ENCODE assay signal across 30 cellular contexts in the genomic region with DNA sequence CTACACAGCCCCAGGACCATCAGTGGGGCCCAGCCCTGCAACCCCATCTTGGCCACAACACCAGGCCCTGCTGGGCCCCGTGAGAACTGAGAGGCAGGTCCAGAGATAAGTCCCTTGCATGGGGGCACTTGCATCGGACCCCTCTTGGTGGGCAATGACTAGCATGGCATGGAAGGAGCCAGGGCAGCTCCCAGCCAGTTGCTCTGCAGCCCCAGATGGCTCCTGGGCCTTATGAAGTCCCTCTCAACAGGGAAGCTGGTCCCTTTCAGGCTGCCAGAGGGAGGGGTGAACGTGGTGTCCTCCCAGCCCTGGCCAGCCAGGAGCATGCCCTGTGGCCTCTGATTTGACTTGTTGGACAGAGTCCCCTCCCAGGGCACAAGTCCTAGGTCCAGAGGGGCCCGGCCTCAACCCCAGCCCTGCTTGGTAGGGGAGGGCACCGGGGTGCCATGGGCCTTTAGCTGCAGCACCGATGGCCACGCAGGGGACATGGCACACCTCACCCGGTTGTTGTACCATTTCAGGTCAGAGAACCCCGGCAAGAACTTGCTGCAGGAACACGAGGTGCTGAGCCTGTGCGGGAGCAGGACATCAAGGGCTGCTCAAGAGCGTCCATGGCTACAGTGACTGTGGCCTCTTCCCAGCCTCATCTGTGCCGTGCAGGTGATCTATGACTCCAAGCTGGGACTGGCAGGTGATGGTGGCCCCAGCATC.
"Had no signal": no experiment of that assay in that cellular context is flagged by ENCODE, and none has a peak within 500 bp of the region (broad histone marks: within the 10 kb centered on the region; RNA-seq: fewer than 3 reads in every experiment).

No MANE protein-coding gene starts in this region.

- H3K4me1 ChIP-seq: left lung, lower lobe of right lung, prostate gland, suprapubic skin, tibial nerve had no signal

- H3K4me3 ChIP-seq: left lung, lower lobe of right lung, mucosa of descending colon, ovary, prostate gland, smooth muscle cell, suprapubic skin, tibial nerve had no signal

- H3K4me1 Mint-ChIP-seq: activated naive CD4-positive, alpha-beta T cell treated with anti-CD3 and anti-CD28 coated beads, Interleukin-2, amount 50 U/mL, for 24 hours; activated naive CD8-positive, alpha-beta T cell treated with anti-CD3 and anti-CD28 coated beads, Interleukin-2, amount 50 U/mL, for 24 hours had no signal

- DNase-seq: activated CD4-positive, alpha-beta T cell treated with anti-CD3 and anti-CD28 coated beads for 48 hours; activated CD4-positive, alpha-beta T cell treated with anti-CD3 and anti-CD28 coated beads, Interleukin-2, amount 50 U/mL, for 48 hours; activated CD8-positive, alpha-beta memory T cell treated with anti-CD3 and anti-CD28 coated beads for 24 hours; activated CD8-positive, alpha-beta memory T cell treated with anti-CD3 and anti-CD28 coated beads, Interleukin-2, amount 50 U/mL, for 4 hours; activated naive CD8-positive, alpha-beta T cell treated with anti-CD3 and anti-CD28 coated beads, Interleukin-2, amount 50 U/mL, for 24 hours; activated T-cell treated with anti-CD3 and anti-CD28 coated beads, Interleukin-2, amount 50 U/mL, for 1 hour; amygdala; caudate nucleus; foreskin fibroblast; hippocampal formation; kidney glomerular epithelial cell; lower lobe of right lung; mesendoderm; mucosa of descending colon; ovary; retina; stimulated activated CD4-positive, alpha-beta T cell treated with anti-CD3 and anti-CD28 coated beads, Interleukin-1b, Interleukin-23, amount 100 ng/mL, for 48 hours; stimulated activated CD4-positive, alpha-beta T cell treated with anti-CD3 and anti-CD28 coated beads, Interleukin-4, amount 100 ng/mL, for 4 hours; stimulated activated naive B cell treated with anti-CD40 and anti-IgM and Interleukin-4, amounts not matched to agents 10 μg/mL and 1 μg/mL and 100 μg/mL, for 72 hours; SW 1271; T-helper 9 cell had no signal

- H3K27me3 Mint-ChIP-seq: activated naive CD4-positive, alpha-beta T cell treated with anti-CD3 and anti-CD28 coated beads, Interleukin-2, amount 50 U/mL, for 24 hours; activated naive CD8-positive, alpha-beta T cell treated with anti-CD3 and anti-CD28 coated beads, Interleukin-2, amount 50 U/mL, for 24 hours; natural killer cell treated with Interleukin-12 subunit alpha and Interleukin-12 subunit beta and Interleukin-15 and Interleukin-18, amount 100 ng/mL, for 72 hours; stimulated activated naive B cell treated with anti-CD40 and anti-IgM and Interleukin-4, amounts not matched to agents 10 μg/mL and 1 μg/mL and 100 μg/mL, for 72 hours had no signal

- H3K27ac Mint-ChIP-seq: activated naive CD4-positive, alpha-beta T cell treated with anti-CD3 and anti-CD28 coated beads, Interleukin-2, amount 50 U/mL, for 24 hours; activated naive CD8-positive, alpha-beta T cell treated with anti-CD3 and anti-CD28 coated beads, Interleukin-2, amount 50 U/mL, for 24 hours; natural killer cell treated with Interleukin-12 subunit alpha and Interleukin-12 subunit beta and Interleukin-15 and Interleukin-18, amount 100 ng/mL, for 72 hours; stimulated activated naive B cell treated with anti-CD40 and anti-IgM and Interleukin-4, amounts not matched to agents 10 μg/mL and 1 μg/mL and 100 μg/mL, for 72 hours; T-helper 1 cell treated with Interleukin-12 subunit alpha and Interleukin-12 subunit beta and Interleukin-4 antibody, amounts not matched to agents 30 μg/mL and 1 μg/mL, for 36 hours had no signal

- H3K36me3 Mint-ChIP-seq: activated naive CD4-positive, alpha-beta T cell treated with anti-CD3 and anti-CD28 coated beads, Interleukin-2, amount 50 U/mL, for 24 hours; natural killer cell treated with Interleukin-12 subunit alpha and Interleukin-12 subunit beta and Interleukin-15 and Interleukin-18, amount 100 ng/mL, for 72 hours; stimulated activated naive B cell treated with anti-CD40 and anti-IgM and Interleukin-4, amounts not matched to agents 10 μg/mL and 1 μg/mL and 100 μg/mL, for 72 hours had no signal

- H3K27ac ChIP-seq: left lung, lower lobe of right lung, ovary, prostate gland, suprapubic skin, tibial nerve, VCaP had no signal

- ATAC-seq: activated naive CD8-positive, alpha-beta T cell treated with anti-CD3 and anti-CD28 coated beads, Interleukin-2, amount 50 U/mL, for 24 hours; left lung; lower lobe of right lung; mucosa of descending colon; natural killer cell treated with Interleukin-12 subunit alpha and Interleukin-12 subunit beta and Interleukin-15 and Interleukin-18, amount 100 ng/mL, for 72 hours; stimulated activated naive B cell treated with anti-CD40 and anti-IgM and Interleukin-4, amounts not matched to agents 10 μg/mL and 1 μg/mL and 100 μg/mL, for 72 hours had no signal

- H3K9me3 Mint-ChIP-seq: activated naive CD4-positive, alpha-beta T cell treated with anti-CD3 and anti-CD28 coated beads, Interleukin-2, amount 50 U/mL, for 24 hours; activated naive CD8-positive, alpha-beta T cell treated with anti-CD3 and anti-CD28 coated beads, Interleukin-2, amount 50 U/mL, for 24 hours; natural killer cell treated with Interleukin-12 subunit alpha and Interleukin-12 subunit beta and Interleukin-15 and Interleukin-18, amount 100 ng/mL, for 72 hours; stimulated activated naive B cell treated with anti-CD40 and anti-IgM and Interleukin-4, amounts not matched to agents 10 μg/mL and 1 μg/mL and 100 μg/mL, for 72 hours had no signal

- H3K4me3 Mint-ChIP-seq: activated naive CD4-positive, alpha-beta T cell treated with anti-CD3 and anti-CD28 coated beads, Interleukin-2, amount 50 U/mL, for 24 hours; activated naive CD8-positive, alpha-beta T cell treated with anti-CD3 and anti-CD28 coated beads, Interleukin-2, amount 50 U/mL, for 24 hours; natural killer cell treated with Interleukin-12 subunit alpha and Interleukin-12 subunit beta and Interleukin-15 and Interleukin-18, amount 100 ng/mL, for 72 hours; stimulated activated naive B cell treated with anti-CD40 and anti-IgM and Interleukin-4, amounts not matched to agents 10 μg/mL and 1 μg/mL and 100 μg/mL, for 72 hours; T-helper 1 cell treated with Interleukin-12 subunit alpha and Interleukin-12 subunit beta and Interleukin-4 antibody, amounts not matched to agents 30 μg/mL and 1 μg/mL, for 36 hours had no signal

- H3K36me3 ChIP-seq: left lung, lower lobe of right lung, ovary, prostate gland, suprapubic skin had no signal

- H3K9me3 ChIP-seq: lower lobe of right lung, ovary, prostate gland, suprapubic skin had no signal

- H3K27me3 ChIP-seq: left lung, ovary, suprapubic skin, tibial nerve had no signal
